10 cellular contexts compared by ENCODE assay signal in the genomic region with DNA sequence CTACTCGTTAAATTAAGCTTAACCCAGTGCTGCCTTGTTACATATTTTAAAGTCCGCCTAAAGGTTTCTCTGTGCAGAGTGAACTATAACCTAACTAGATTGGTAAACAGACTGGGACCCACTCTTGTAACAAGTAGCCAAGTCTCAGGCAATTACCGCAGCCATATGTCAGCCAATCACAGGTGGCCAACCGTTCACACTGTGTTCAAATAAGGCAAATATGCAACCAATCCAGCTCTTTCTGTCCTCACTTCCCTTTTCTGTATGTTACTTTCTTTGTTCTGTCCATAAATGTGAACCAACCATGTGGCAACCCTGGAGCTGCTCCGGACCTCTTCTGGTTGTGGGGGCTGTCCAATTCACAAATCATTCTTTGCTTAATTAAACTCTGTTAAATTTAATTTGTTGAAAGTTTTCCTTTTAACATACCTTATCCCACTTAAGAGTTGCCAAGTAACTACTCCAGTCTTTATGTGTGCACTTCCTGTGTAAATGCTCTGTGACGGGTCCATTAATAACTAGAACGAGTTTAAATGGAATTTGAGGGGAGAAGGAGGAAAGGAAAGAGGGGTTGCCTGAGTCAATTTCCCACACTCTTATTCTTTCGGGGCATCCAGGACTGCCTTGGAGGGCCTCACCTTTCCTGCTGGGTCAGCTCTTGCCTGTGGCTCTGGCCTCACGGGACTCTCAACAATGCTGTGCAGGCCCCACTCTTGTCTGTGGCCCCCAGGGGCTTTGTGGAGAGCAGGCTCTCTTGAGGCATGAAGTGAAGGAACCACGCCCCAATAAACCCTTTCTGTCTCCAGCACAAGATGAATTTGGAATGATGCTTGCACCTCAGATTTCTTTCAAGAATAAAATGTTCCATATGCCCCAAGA. TPM values are rescaled to one million over a fixed set of nuclear protein-coding genes. Genes with fewer than 3 reads are reported as not detected.
DNase-seq lines count a peak whose midpoint lies in the region; ATAC-seq and TF ChIP-seq lines count a peak whose summit lies in the region.
"Had no signal": no experiment of that assay in that cellular context is flagged by ENCODE, and none has a peak within 500 bp of the region (broad histone marks: within the 10 kb centered on the region; RNA-seq: fewer than 3 reads in every experiment).

No MANE protein-coding gene starts in this region.

- intact Hi-C loops in A673 (cut with micrococcal nuclease; ENCODE audit: unreplicated experiment), result loop anchor here (1.0 kb wide), 1 partner anchor 80 kb away; a partner anchor contains a TSS

- TF ChIP-seq CTCF in A673 (conservative IDR thresholded peaks at IDR 0.05; ENCODE audit: low read depth, low read length), result no peak

- CTCF ChIA-PET in A673 (lab: Charles Lee), result no interaction called here

- no peaks in the 10 kb centered on the region for H3K27me3 ChIP-seq in A673 (replicated peaks; ENCODE audit: insufficient read depth, low read depth, low read length, poor library complexity)

- no TSS peak for BruUV-seq in A673 (replicated peaks; lab: Mats Ljungman, UMichigan)

- H3K27ac ChIP-seq in A673 (ENCODE audit: low read depth, low read length, poor library complexity, severe bottlenecking) (peak overlapping the region; percentile 40), SK-N-MC (peak overlapping the region; percentile 61; the same call in 1 of the 2 replicates)

- H3K9me3 ChIP-seq in A673 (ENCODE audit: low read depth, low read length, poor library complexity, severe bottlenecking), result no peaks in the 10 kb centered on the region
- no peaks in the 10 kb centered on the region for H3K9me3 ChIP-seq in SK-N-MC (ENCODE audit: low read depth, low read length)

- peak; percentile 76 for ATAC-seq in HG03103 (IDR thresholded peaks at IDR 0.05; ENCODE audit: low read depth, unreplicated experiment)

- H3K4me1 ChIP-seq in A673 (ENCODE audit: insufficient read depth, low read length, poor library complexity, severe bottlenecking), result peaks cover 27% of the 10 kb centered on the region

- peak overlapping the region; percentile 15 for H3K9ac ChIP-seq in SK-N-MC (ENCODE audit: insufficient read length)

- H3K36me3 ChIP-seq in A673 (ENCODE audit: insufficient read depth, low read length, poor library complexity, severe bottlenecking) (no peaks in the 10 kb centered on the region), SK-N-MC (ENCODE audit: insufficient read depth, low read length) (no peaks in the 10 kb centered on the region)

- H3K4me3 ChIP-seq in A673 (ENCODE audit: low read depth, low read length, poor library complexity, severe bottlenecking) (no peak overlapping the region), SK-N-MC (peak overlapping the region; percentile 50)
- H3K4me3 ChIP-seq: skin epidermis had no signal

- DNase-seq in A673 (ENCODE audit: low spot score), result peak; percentile 68
- DNase-seq in GM19240 (ENCODE audit: insufficient read length, low spot score), result peak; percentile 23
- DNase-seq in SK-N-MC (ENCODE audit: low read depth, low spot score), result peak; percentile 60
- no peak for DNase-seq in DMS153 (lab: John Stamatoyannopoulos, UW)
- DNase-seq in HCEC 1CT, result no peak
- DNase-seq in activated effector memory CD4-positive, alpha-beta T cell treated with anti-CD3 and anti-CD28 coated beads, Interleukin-2, amount 50 U/mL, for 16 hours, result no peak
- DNase-seq in DMS153 treated with DMSO at 0.1 percent for 48 hours (lab: John Stamatoyannopoulos, UW; ENCODE audit: unreplicated experiment), result no peak
- DNase-seq: foreskin melanocyte had no signal

- POLR2A ChIA-PET in A673 (lab: Charles Lee; ENCODE audit: low non-redundant PET), result no interaction called here

RNA-seq across cellular contexts. Expression of a gene that starts 6.6 kb away (rescaled TPM):
- 2,455 and 2,535 TPM in 2 replicates for total RNA-seq in A673 (2021)

Comparison
In these comparisons a context has a peak if more than half of its experiments do, and no peak if none do; other contexts are left out.
1. DNase-seq: peak in A673 (single experiment), GM19240 (single experiment) and SK-N-MC (single experiment); none in DMS153 (single experiment), HCEC 1CT (single experiment), activated effector memory CD4-positive, alpha-beta T cell treated with anti-CD3 and anti-CD28 coated beads, Interleukin-2, amount 50 U/mL, for 16 hours (single experiment) and DMS153 treated with DMSO at 0.1 percent for 48 hours (single experiment).